In genomic region chr19:4062576-4063368, GRCh38 we compare ENCODE assay signal across 8 cellular contexts. TPM values are rescaled to one million over a fixed set of nuclear protein-coding genes. Genes with fewer than 3 reads are reported as not detected.
A peak's percentile ranks its signal among the peaks of the same experiment; 100 is the strongest.
DNase-seq lines count a peak whose midpoint lies in the region; ATAC-seq and TF ChIP-seq lines count a peak whose summit lies in the region.

No MANE protein-coding gene starts in this region.

- H3K27ac Mint-ChIP-seq in CD14-positive monocyte, result peak overlapping the region; percentile 77 to 100 (median 89)
- peak overlapping the region; percentile 89 to 92 for H3K27ac Mint-ChIP-seq in effector memory CD8-positive, alpha-beta T cell

- peaks cover 34% of the 10 kb centered on the region for H4K20me1 ChIP-seq in OCI-LY7 (ENCODE audit: insufficient read depth, low read length)

- no peak for DNase-seq in CD14-positive monocyte (ENCODE audit: low spot score)
- no peak for DNase-seq in OCI-LY7 (ENCODE audit: low spot score)
- DNase-seq in effector memory CD8-positive, alpha-beta T cell, result no peak
- no peak for DNase-seq in germinal center (ENCODE audit: low spot score)
- no peak for DNase-seq in activated effector memory CD4-positive, alpha-beta T cell treated with Interleukin-2 at 50 U/mL for 16 hours
- DNase-seq in SJCRH30, result no peak

- H3K4me2 ChIP-seq in OCI-LY7 (ENCODE audit: low read length), result peak overlapping the region; percentile 73

- H3K36me3 ChIP-seq in OCI-LY7 (ENCODE audit: insufficient read depth, low read length), result peaks cover 54% of the 10 kb centered on the region
- peaks cover 6% of the 10 kb centered on the region for H3K36me3 ChIP-seq in neutrophil
- peaks cover 2% of the 10 kb centered on the region; the same call in 1 of the 2 replicates for H3K36me3 ChIP-seq in SJCRH30

- H3K27ac ChIP-seq in OCI-LY7 (ENCODE audit: low read depth, low read length, poor library complexity, severe bottlenecking) (peak overlapping the region; percentile 4), neutrophil (peak overlapping the region; percentile 95), SJCRH30 (no peak overlapping the region)

- peak overlapping the region; percentile 88 to 89 for H3K4me3 Mint-ChIP-seq in CD14-positive monocyte
- H3K4me3 Mint-ChIP-seq in effector memory CD8-positive, alpha-beta T cell, result peak overlapping the region; percentile 85 to 89

- TF ChIP-seq CTCF in CD14-positive monocyte (IDR thresholded peaks at IDR 0.05) (no peak), OCI-LY7 (conservative IDR thresholded peaks at IDR 0.05; ENCODE audit: low read length) (no peak), neutrophil (IDR thresholded peaks at IDR 0.05) (no peak)

- no peaks in the 10 kb centered on the region for H3K9me2 ChIP-seq in OCI-LY7 (ENCODE audit: insufficient read depth, low read length)

- H3K79me2 ChIP-seq in OCI-LY7 (ENCODE audit: insufficient read depth, low read depth, low read length), result peaks cover 73% of the 10 kb centered on the region

- H2AFZ ChIP-seq in OCI-LY7 (ENCODE audit: low read length), result no peak overlapping the region

- intact Hi-C loops in CD14-positive monocyte (cut with micrococcal nuclease) (loop anchor here in 1 of 2 donors (5.0 kb wide), 1 partner anchor 55 kb away; the partner anchor contains the start of gene PIAS4), OCI-LY7 (cut with micrococcal nuclease; ENCODE audit: unreplicated experiment) (loop anchor here (5.0 kb wide), 1 partner anchor 120 kb away; the partner anchor contains the start of genes ANKRD24 and SIRT6)

- H3K9me3 ChIP-seq in OCI-LY7 (ENCODE audit: low read length) (no peaks in the 10 kb centered on the region), neutrophil (no peaks in the 10 kb centered on the region), SJCRH30 (replicated peaks) (no peaks in the 10 kb centered on the region)

- peaks cover 11 to 16% of the 10 kb centered on the region in 2 donors for H3K36me3 Mint-ChIP-seq in CD14-positive monocyte
- H3K36me3 Mint-ChIP-seq in effector memory CD8-positive, alpha-beta T cell (ENCODE audit: insufficient read depth), result peaks cover 62% of the 10 kb centered on the region

- POLR2A ChIA-PET in OCI-LY7 (lab: Charles Lee), result no interaction called here

- H3K4me1 Mint-ChIP-seq in CD14-positive monocyte, result peaks cover 43% of the 10 kb centered on the region
- H3K4me1 Mint-ChIP-seq in effector memory CD8-positive, alpha-beta T cell (ENCODE audit: low read depth in 2 of 2), result peaks cover 27% of the 10 kb centered on the region in 2 donors

- no peak for ATAC-seq in effector memory CD8-positive, alpha-beta T cell (replicated peaks)
- ATAC-seq in HG03469 (IDR thresholded peaks at IDR 0.05; ENCODE audit: unreplicated experiment), result no peak

- H3K4me3 ChIP-seq in OCI-LY7 (ENCODE audit: low read depth, low read length, poor library complexity, severe bottlenecking) (peak overlapping the region; percentile 98), neutrophil (ENCODE audit: low read depth in 1 of 2, low read length in 1 of 2) (peak overlapping the region in 1 of 2 experiments; percentile 62), SJCRH30 (no peak overlapping the region)

- BruUV-seq in OCI-LY7 (replicated peaks; lab: Mats Ljungman, UMichigan), result no TSS peak

- peaks cover 0 to 2% (median 1%) of the 10 kb centered on the region in 3 donors for H3K27me3 Mint-ChIP-seq in CD14-positive monocyte (ENCODE audit: low read depth in 3 of 3)
- no peaks in the 10 kb centered on the region for H3K27me3 Mint-ChIP-seq in effector memory CD8-positive, alpha-beta T cell

- H3K27me3 ChIP-seq in neutrophil (no peaks in the 10 kb centered on the region), SJCRH30 (no peaks in the 10 kb centered on the region)

- CTCF ChIA-PET in OCI-LY7 (lab: Charles Lee; ENCODE audit: unreplicated experiment), result no interaction called here

- H3K9me3 Mint-ChIP-seq in CD14-positive monocyte, result no peaks in the 10 kb centered on the region
- no peaks in the 10 kb centered on the region for H3K9me3 Mint-ChIP-seq in effector memory CD8-positive, alpha-beta T cell

- H3K4me1 ChIP-seq in OCI-LY7 (ENCODE audit: insufficient read depth, low read length, poor library complexity, severe bottlenecking) (peaks cover 48% of the 10 kb centered on the region), neutrophil (ENCODE audit: control insufficient read depth in 1 of 2, insufficient read depth in 1 of 2, low read depth in 1 of 2, low read length in 1 of 2) (peaks cover 65 to 81% of the 10 kb centered on the region in 2 experiments), SJCRH30 (no peaks in the 10 kb centered on the region)

RNA-seq across cellular contexts. Expression of gene ZBTB7A, which starts 3.9 kb away (rescaled TPM):
- polyA plus RNA-seq in CD14-positive monocyte, result 10 to 100 TPM; 18.0 to 20.2 TPM
- total RNA-seq in OCI-LY7 (2014; rRNA removed; shearing (Covaris generic)), result 13.1 and 17.2 TPM in 2 replicates
- 29.3 and 31.2 TPM in 2 replicates for total RNA-seq in OCI-LY7 (2022)
- total RNA-seq in SJCRH30 (2014; rRNA removed; shearing (Covaris generic)), result 8.2 and 8.6 TPM in 2 replicates

RNA-seq across cellular contexts. Expression of gene PIAS4, which starts 55.2 kb away (rescaled TPM):
- polyA plus RNA-seq in CD14-positive monocyte, result 1 to 10 TPM; 2.3 to 5.9 TPM
- 25.3 and 31.5 TPM in 2 replicates for total RNA-seq in OCI-LY7 (2014; rRNA removed; shearing (Covaris generic))
- 34.4 and 35.0 TPM in 2 replicates for total RNA-seq in OCI-LY7 (2022)
- 32.8 and 35.1 TPM in 2 replicates for total RNA-seq in SJCRH30 (2014; rRNA removed; shearing (Covaris generic))
